In the genomic region with DNA sequence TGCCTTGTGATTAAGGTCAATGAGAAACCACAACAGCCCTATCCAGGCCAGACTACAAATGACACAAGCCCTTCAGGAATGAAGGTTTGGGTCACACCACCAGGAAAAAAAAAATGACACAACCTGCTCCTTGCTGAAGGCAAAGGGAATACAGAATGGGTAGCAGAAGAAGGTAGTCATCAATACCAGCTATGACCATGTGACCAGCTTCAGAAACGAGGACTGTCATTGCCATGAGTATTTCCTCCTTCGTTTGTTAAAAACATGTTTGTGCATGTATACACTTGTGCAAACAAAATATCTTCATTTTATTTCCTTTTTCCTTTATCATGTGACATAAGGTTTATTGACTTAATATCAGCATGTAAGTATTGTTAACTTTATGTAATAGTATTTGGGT, we compare ENCODE assay signal across 25 cellular contexts.
"Had no signal": no experiment of that assay in that cellular context is flagged by ENCODE, and none has a peak within 500 bp of the region (broad histone marks: within the 10 kb centered on the region; RNA-seq: fewer than 3 reads in every experiment).

No MANE protein-coding gene starts in this region.

- ATAC-seq: natural killer cell; psoas muscle; right cardiac atrium; right lobe of liver; stimulated activated effector memory CD8-positive, alpha-beta T cell treated with anti-CD3 and anti-CD28 coated beads, Interleukin-12 subunit alpha, Interleukin-12 subunit beta, amount 100 ng/mL, for 72 hours; stimulated activated naive B cell treated with anti-CD40 and anti-IgM and Interleukin-4, amounts not matched to agents 10 μg/mL and 1 μg/mL and 100 μg/mL, for 72 hours had no signal

- H3K27ac ChIP-seq: neural progenitor cell, ovary, parathyroid adenoma, psoas muscle, right lobe of liver, sigmoid colon, stomach, thoracic aorta, thyroid gland, tibial nerve, upper lobe of left lung, vagina had no signal

- DNase-seq: natural killer cell; occipital lobe; ovary; posterior cingulate gyrus; psoas muscle; right cardiac atrium; right lobe of liver; sigmoid colon; small intestine; stimulated activated CD4-positive, alpha-beta T cell treated with anti-CD3 and anti-CD28 coated beads, Interleukin-15, amount 100 ng/mL, for 24 hours; stimulated activated CD4-positive, alpha-beta T cell treated with anti-CD3 and anti-CD28 coated beads, Interleukin-2, amount 100 ng/mL, for 24 hours; stimulated activated CD4-positive, alpha-beta T cell treated with anti-CD3 and anti-CD28 coated beads, Interleukin-2, amount 100 ng/mL, for 48 hours; stimulated activated CD4-positive, alpha-beta T cell treated with anti-CD3 and anti-CD28 coated beads, Interleukin-4, amount 100 ng/mL, for 24 hours; stimulated activated naive B cell treated with anti-CD40 and anti-IgM and Interleukin-4, amounts not matched to agents 10 μg/mL and 1 μg/mL and 100 μg/mL, for 72 hours; stimulated activated naive CD4-positive, alpha-beta T cell treated with Interleukin-2 at 50 U/mL for 16 hours; stomach; thyroid gland; trophoblast cell; upper lobe of left lung had no signal
